8 cellular contexts compared by ENCODE assay signal in genomic region chr2:75646583-75647425, GRCh38. TPM values are rescaled to one million over a fixed set of nuclear protein-coding genes. Genes with fewer than 3 reads are reported as not detected.
A peak's percentile ranks its signal among the peaks of the same experiment; 100 is the strongest.
DNase-seq lines count a peak whose midpoint lies in the region; ATAC-seq and TF ChIP-seq lines count a peak whose summit lies in the region.

Gene MRPL19, plus strand, starts transcription at chr2:75646783. Its CDS starts 25 bp downstream, at chr2:75646808.

- peak; percentile 25; the same call in 1 of the 2 replicates for TF ChIP-seq EP300 in Ishikawa (IDR thresholded peaks at IDR 0.05; ENCODE audit: borderline replicate concordance)

- peak; percentile 96 for ATAC-seq in GM21619 (IDR thresholded peaks at IDR 0.05; ENCODE audit: unreplicated experiment)

- WGBS in esophagus, 2 donors: 0 to 1% methylated on average over 60 of the region's 60 CpGs

- DNase-seq in DMS53 (lab: John Stamatoyannopoulos, UW): peak; percentile 96
- DNase-seq in activated T-cell treated with anti-CD3 and anti-CD28 coated beads, Interleukin-2, amount 50 U/mL, for 1 hour: peak; percentile 70
- DNase-seq in stimulated activated CD8-positive, alpha-beta memory T cell treated with anti-CD3 and anti-CD28 coated beads, Interleukin-4, amount 100 ng/mL, for 48 hours: peak; percentile 78

- H3K36me3 ChIP-seq in esophagus (ENCODE audit: control insufficient read depth in 2 of 2, insufficient read depth in 2 of 2, low read length in 1 of 2) (peaks cover 4 to 10% of the 10 kb centered on the region in 2 donors), mucosa of stomach (ENCODE audit: control insufficient read depth, insufficient read depth, low read length) (peaks cover 6% of the 10 kb centered on the region)

- H3K9ac ChIP-seq in mucosa of stomach (ENCODE audit: low read length): peak within 1 kb of the TSS; percentile 84

- TF ChIP-seq RAD21 in Ishikawa (IDR thresholded peaks at IDR 0.05; ENCODE audit: low read depth): no peak

- H3K9me3 ChIP-seq in esophagus (ENCODE audit: control insufficient read depth in 2 of 2, insufficient read depth in 1 of 2, low read depth in 1 of 2, low read length in 1 of 2) (no peaks in the 10 kb centered on the region), mucosa of stomach (ENCODE audit: control insufficient read depth, low read length) (no peaks in the 10 kb centered on the region)

- peak within 1 kb of the TSS; percentile 71 to 80 for H3K27ac ChIP-seq in esophagus (ENCODE audit: low read depth in 2 of 2, low read length in 1 of 2)

- H3K27me3 ChIP-seq in esophagus (ENCODE audit: control insufficient read depth in 1 of 2, insufficient read depth in 2 of 2, low read length in 2 of 2) (no peaks in the 10 kb centered on the region), mucosa of stomach (ENCODE audit: control insufficient read depth, insufficient read depth, low read length) (no peaks in the 10 kb centered on the region)

- H3K4me3 ChIP-seq in esophagus (ENCODE audit: low read depth in 1 of 2, low read length in 2 of 2): peak within 1 kb of the TSS; percentile 98 to 99
- peak within 1 kb of the TSS; percentile 74 for H3K4me3 ChIP-seq in mucosa of stomach (ENCODE audit: low read length)

- H3K4me1 ChIP-seq in esophagus (ENCODE audit: control insufficient read depth in 2 of 2, insufficient read depth in 2 of 2, low read length in 1 of 2): no peaks in the 10 kb centered on the region
- no peaks in the 10 kb centered on the region for H3K4me1 ChIP-seq in mucosa of stomach (ENCODE audit: control insufficient read depth, insufficient read depth, low read length)

TF ChIP-seq in Ishikawa, 13 proteins besides CTCF, POLR2A, EP300 and RAD21:
- TF ChIP-seq TEAD4 (IDR thresholded peaks at IDR 0.05) (peak; percentile 37), ZBTB7A (IDR thresholded peaks at IDR 0.05; ENCODE audit: low read depth) (no peak), USF1 (IDR thresholded peaks at IDR 0.05) (no peak), TAF1 (IDR thresholded peaks at IDR 0.05; ENCODE audit: low read depth) (peak; percentile 95), EGR1 (IDR thresholded peaks at IDR 0.05) (0 out of 2 replicates have a peak, but pooled peaks have one; percentile 22), NFIC (IDR thresholded peaks at IDR 0.05) (0 out of 2 replicates have a peak, but pooled peaks have one; percentile 19), CEBPB (IDR thresholded peaks at IDR 0.05) (no peak), FOXM1 (IDR thresholded peaks at IDR 0.05; ENCODE audit: borderline replicate concordance, low read depth) (0 out of 2 replicates have a peak, but pooled peaks have one; percentile 20), YY1 (IDR thresholded peaks at IDR 0.05; ENCODE audit: low read depth) (peak; percentile 98), CREB1 (IDR thresholded peaks at IDR 0.05; ENCODE audit: low read depth) (peak; percentile 60), TCF12 (IDR thresholded peaks at IDR 0.05; ENCODE audit: low read depth) (peak; percentile 36; the same call in 1 of the 2 replicates)
- TF ChIP-seq, protein P1, sequence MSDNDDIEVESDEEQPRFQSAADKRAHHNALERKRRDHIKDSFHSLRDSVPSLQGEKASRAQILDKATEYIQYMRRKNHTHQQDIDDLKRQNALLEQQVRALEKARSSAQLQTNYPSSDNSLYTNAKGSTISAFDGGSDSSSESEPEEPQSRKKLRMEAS (IDR thresholded peaks at IDR 0.05): peak; percentile 56
- TF ChIP-seq, protein P2, sequence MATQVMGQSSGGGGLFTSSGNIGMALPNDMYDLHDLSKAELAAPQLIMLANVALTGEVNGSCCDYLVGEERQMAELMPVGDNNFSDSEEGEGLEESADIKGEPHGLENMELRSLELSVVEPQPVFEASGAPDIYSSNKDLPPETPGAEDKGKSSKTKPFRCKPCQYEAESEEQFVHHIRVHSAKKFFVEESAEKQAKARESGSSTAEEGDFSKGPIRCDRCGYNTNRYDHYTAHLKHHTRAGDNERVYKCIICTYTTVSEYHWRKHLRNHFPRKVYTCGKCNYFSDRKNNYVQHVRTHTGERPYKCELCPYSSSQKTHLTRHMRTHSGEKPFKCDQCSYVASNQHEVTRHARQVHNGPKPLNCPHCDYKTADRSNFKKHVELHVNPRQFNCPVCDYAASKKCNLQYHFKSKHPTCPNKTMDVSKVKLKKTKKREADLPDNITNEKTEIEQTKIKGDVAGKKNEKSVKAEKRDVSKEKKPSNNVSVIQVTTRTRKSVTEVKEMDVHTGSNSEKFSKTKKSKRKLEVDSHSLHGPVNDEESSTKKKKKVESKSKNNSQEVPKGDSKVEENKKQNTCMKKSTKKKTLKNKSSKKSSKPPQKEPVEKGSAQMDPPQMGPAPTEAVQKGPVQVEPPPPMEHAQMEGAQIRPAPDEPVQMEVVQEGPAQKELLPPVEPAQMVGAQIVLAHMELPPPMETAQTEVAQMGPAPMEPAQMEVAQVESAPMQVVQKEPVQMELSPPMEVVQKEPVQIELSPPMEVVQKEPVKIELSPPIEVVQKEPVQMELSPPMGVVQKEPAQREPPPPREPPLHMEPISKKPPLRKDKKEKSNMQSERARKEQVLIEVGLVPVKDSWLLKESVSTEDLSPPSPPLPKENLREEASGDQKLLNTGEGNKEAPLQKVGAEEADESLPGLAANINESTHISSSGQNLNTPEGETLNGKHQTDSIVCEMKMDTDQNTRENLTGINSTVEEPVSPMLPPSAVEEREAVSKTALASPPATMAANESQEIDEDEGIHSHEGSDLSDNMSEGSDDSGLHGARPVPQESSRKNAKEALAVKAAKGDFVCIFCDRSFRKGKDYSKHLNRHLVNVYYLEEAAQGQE (IDR thresholded peaks at IDR 0.05; ENCODE audit: low read depth): 0 out of 2 replicates have a peak, but pooled peaks have one; percentile 24

TF ChIP-seq in PFSK-1, 5 proteins besides CTCF, POLR2A, EP300 and RAD21:
- TF ChIP-seq, protein P2 (IDR thresholded peaks at IDR 0.05; ENCODE audit: insufficient read depth in 1 of 2, low read depth in 2 of 2, low read length in 2 of 2): peak; percentile 2 to 28; a peak in 1 of 4 replicates
- peak; percentile 78 for TF ChIP-seq POLR2AphosphoS5 (IDR thresholded peaks at IDR 0.05; ENCODE audit: low read depth, low read length)
- TF ChIP-seq FOXP2 (optimal IDR thresholded peaks at IDR 0.05; ENCODE audit: borderline replicate concordance, extremely low read depth, extremely low read length, insufficient read depth): peak; percentile 34
- TF ChIP-seq SIN3A (IDR thresholded peaks at IDR 0.05; ENCODE audit: borderline replicate concordance, insufficient read depth, low read length): no peak
- peak; percentile 94 for TF ChIP-seq TAF1 (IDR thresholded peaks at IDR 0.05; ENCODE audit: borderline replicate concordance, insufficient read depth, low read length)

RNA-seq across cellular contexts. Expression of gene MRPL19, which starts in this region (rescaled TPM):
- polyA plus RNA-seq in PFSK-1 (2012; ENCODE audit: insufficient read length, low read depth): 47.6 TPM
- 10 to 100 TPM; 18.8 to 32.8 TPM for polyA plus RNA-seq in esophagus

Comparison
In these comparisons a context has a peak if more than half of its experiments do, and no peak if none do; other contexts are left out.
1. Peak in every context shown above with its lines: DNase-seq, ATAC-seq, H3K4me3 ChIP-seq and H3K27ac ChIP-seq.